In the genomic region with DNA sequence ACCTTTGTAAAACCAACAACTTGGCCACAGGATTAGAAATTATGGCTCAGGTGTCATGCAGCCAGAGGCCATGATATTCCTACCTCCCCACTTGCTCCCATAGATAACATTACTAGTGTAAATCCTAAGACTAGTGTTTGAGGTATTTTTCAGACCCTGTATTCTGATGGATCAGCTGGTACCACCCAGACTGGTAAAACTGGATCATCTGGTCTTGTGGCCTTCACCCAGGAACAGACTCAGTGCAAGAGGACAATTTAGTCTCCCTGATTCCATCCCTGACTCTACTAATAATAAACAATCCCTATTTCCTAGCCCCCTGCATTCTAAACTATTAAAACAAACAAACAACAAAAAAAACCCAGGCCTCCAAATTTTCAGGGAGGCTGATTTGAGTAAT, we compare ENCODE assay signal across 19 cellular contexts.
DNase-seq lines count a peak whose midpoint lies in the region; ATAC-seq and TF ChIP-seq lines count a peak whose summit lies in the region.
"Had no signal": no experiment of that assay in that cellular context is flagged by ENCODE, and none has a peak within 500 bp of the region (broad histone marks: within the 10 kb centered on the region; RNA-seq: fewer than 3 reads in every experiment).

No MANE protein-coding gene starts in this region.

- no peaks in the 10 kb centered on the region for H3K36me3 ChIP-seq in PC-9 (ENCODE audit: low read depth)
- H3K36me3 ChIP-seq: BLaER1 had no signal

- H3K27ac Mint-ChIP-seq in type B pancreatic cell, result peak overlapping the region; percentile 77
- H3K27ac Mint-ChIP-seq: H9 had no signal

- no peak overlapping the region for H2AFZ ChIP-seq in PC-9
- H2AFZ ChIP-seq: GM23248 had no signal

- no peak overlapping the region for H3K27ac ChIP-seq in PC-9
- H3K27ac ChIP-seq: BLaER1, GM23248 had no signal

- H3K4me3 Mint-ChIP-seq in type B pancreatic cell, result peak overlapping the region; percentile 8
- H3K4me3 Mint-ChIP-seq: CD8-positive, alpha-beta memory T cell; H9 had no signal

- peaks cover 6% of the 10 kb centered on the region for H3K9me3 Mint-ChIP-seq in type B pancreatic cell

- intact Hi-C loops in PC-9 (cut with micrococcal nuclease; ENCODE audit: unreplicated experiment), result no loop called here
- intact Hi-C loops in left colon (cut with DNase I, micrococcal nuclease), result no loop called here

- peak overlapping the region; percentile 29; the same call in 1 of the 2 replicates for H3K4me2 ChIP-seq in PC-9
- H3K4me2 ChIP-seq: BLaER1 had no signal

- DNase-seq in activated CD4-positive, CD25-positive, alpha-beta regulatory T cell treated with anti-CD3 and anti-CD28 coated beads, Interleukin-2, amount 50 U/mL, for 72 hours, result peak; percentile 5
- DNase-seq in PC-9, result peak in 1 of 2 experiments; percentile 62
- no peak for DNase-seq in left colon
- no peak for DNase-seq in type B pancreatic cell (ENCODE audit: extremely low spot score, unreplicated experiment)
- DNase-seq in NCI-H2196 treated with DMSO at 0.1 percent for 48 hours (lab: John Stamatoyannopoulos, UW; ENCODE audit: unreplicated experiment), result no peak
- no peak for DNase-seq in Kasumi-1 (lab: John Stamatoyannopoulos, UW)
- no peak for DNase-seq in activated T-cell treated with anti-CD3 and anti-CD28 coated beads for 4 hours
- DNase-seq: 8988T; AML-193; CD8-positive, alpha-beta memory T cell; DMS 273 treated with DMSO at 0.1 percent for 48 hours; DND-41; GF-D8; GM23248; H9; IMR-90 had no signal

- no TSS peak for BruUV-seq in PC-9 (replicated peaks; lab: Mats Ljungman, UMichigan)

- no peaks in the 10 kb centered on the region for H3K27me3 ChIP-seq in PC-9 (ENCODE audit: insufficient read depth, low read depth)
- H3K27me3 ChIP-seq: BLaER1 had no signal

- no peak overlapping the region for H3K4me3 ChIP-seq in PC-9
- H3K4me3 ChIP-seq: BLaER1, GM23248 had no signal

- CTCF ChIA-PET in PC-9 (lab: Charles Lee), result no interaction called here

- POLR2A ChIA-PET in PC-9 (lab: Charles Lee; ENCODE audit: unreplicated experiment), result no interaction called here

- no peaks in the 10 kb centered on the region for H3F3A ChIP-seq in PC-9 (ENCODE audit: insufficient read depth, low read depth)

- peaks cover 11% of the 10 kb centered on the region for H3K4me1 ChIP-seq in PC-9 (replicated peaks; ENCODE audit: insufficient read depth)
- H3K4me1 ChIP-seq: BLaER1 had no signal

- H3K4me1 Mint-ChIP-seq in type B pancreatic cell (ENCODE audit: unreplicated experiment), result peaks cover 8% of the 10 kb centered on the region
- H3K4me1 Mint-ChIP-seq: CD8-positive, alpha-beta memory T cell had no signal

- no peak for TF ChIP-seq CTCF in PC-9 (conservative IDR thresholded peaks at IDR 0.05)
- no peak for TF ChIP-seq CTCF in type B pancreatic cell (conservative IDR thresholded peaks at IDR 0.05)

- no peaks in the 10 kb centered on the region for H3K79me2 ChIP-seq in PC-9 (ENCODE audit: low read depth)

- no peaks in the 10 kb centered on the region for H3K9me2 ChIP-seq in PC-9 (ENCODE audit: insufficient read depth)

- H3K27me3 Mint-ChIP-seq in type B pancreatic cell, result peaks cover 6% of the 10 kb centered on the region

- no peaks in the 10 kb centered on the region for H3K9me3 ChIP-seq in PC-9 (ENCODE audit: insufficient read depth, low read depth)
- H3K9me3 ChIP-seq: BLaER1, Caco-2 had no signal

- ATAC-seq in activated CD4-positive, CD25-positive, alpha-beta regulatory T cell treated with anti-CD3 and anti-CD28 coated beads, Interleukin-2, amount 50 U/mL, for 24 hours, result no peak
- ATAC-seq in left colon, result peak; percentile 53

- H4K20me1 ChIP-seq in PC-9 (ENCODE audit: insufficient read depth), result no peaks in the 10 kb centered on the region
- H4K20me1 ChIP-seq: BLaER1 had no signal

- no peaks in the 10 kb centered on the region for H3K36me3 Mint-ChIP-seq in type B pancreatic cell
